Comparison of ENCODE assay signal across 1 cellular context in genomic region chr19:1901940-1902404, GRCh38.
TF ChIP-seq lines count a peak whose summit lies in the region.

No MANE protein-coding gene starts in this region.

TF ChIP-seq in H1, 55 proteins besides CTCF, POLR2A, EP300 and RAD21:
- TF ChIP-seq E2F6 (IDR thresholded peaks at IDR 0.05), result no peak
